Comparison of ENCODE assay signal across 25 cellular contexts in the genomic region with DNA sequence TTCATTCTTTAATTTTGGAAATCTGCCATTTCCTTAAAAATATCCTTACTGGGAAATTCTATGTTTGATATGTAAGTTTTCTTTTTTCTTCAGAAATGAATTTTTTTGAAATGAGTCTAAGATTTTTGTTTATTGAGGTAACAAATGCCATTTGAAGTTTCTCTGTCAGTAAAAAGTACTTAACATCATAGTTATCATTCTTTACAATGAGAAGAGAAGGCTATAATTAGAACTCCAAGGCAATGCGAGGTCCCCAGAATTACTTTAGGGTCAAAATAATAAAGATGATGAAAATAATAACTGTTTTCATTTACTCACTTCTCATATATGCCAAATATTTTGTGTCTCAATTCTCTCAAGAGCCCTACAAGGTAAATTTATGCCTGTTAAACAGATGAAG. TPM values are rescaled to one million over a fixed set of nuclear protein-coding genes. Genes with fewer than 3 reads are reported as not detected.
"Had no signal": no experiment of that assay in that cellular context is flagged by ENCODE, and none has a peak within 500 bp of the region (broad histone marks: within the 10 kb centered on the region; RNA-seq: fewer than 3 reads in every experiment).

No MANE protein-coding gene starts in this region.

- H3K4me3 ChIP-seq: cardiac muscle cell, SK-N-MC had no signal

- H3K36me3 Mint-ChIP-seq: activated naive CD4-positive, alpha-beta T cell treated with anti-CD3 and anti-CD28 coated beads, Interleukin-2, amount 50 U/mL, for 72 hours; WTC11 had no signal

- H3K4me3 Mint-ChIP-seq: activated CD8-positive, alpha-beta T cell treated with anti-CD3 and anti-CD28 coated beads, Interleukin-2, amount 10 ng/mL, durations not matched to agents 7 days and 5 days; activated naive CD8-positive, alpha-beta T cell treated with anti-CD3 and anti-CD28 coated beads, Interleukin-2, amount 50 U/mL, for 24 hours; activated T-cell treated with anti-CD3 and anti-CD28 coated beads, Interleukin-2, amount 50 U/mL, for 24 hours; T-helper 1 cell treated with Interleukin-12 subunit alpha and Interleukin-12 subunit beta and Interleukin-4 antibody, amounts not matched to agents 30 μg/mL and 1 μg/mL, for 36 hours; WTC11 had no signal

- H3K27me3 ChIP-seq: brain microvascular endothelial cell, cardiac muscle cell had no signal

- H3K36me3 ChIP-seq: brain microvascular endothelial cell, cardiac muscle cell had no signal

- H3K27ac ChIP-seq: brain microvascular endothelial cell, cardiac muscle cell, SK-N-MC had no signal

- H3K27ac Mint-ChIP-seq: activated CD8-positive, alpha-beta T cell treated with anti-CD3 and anti-CD28 coated beads, Interleukin-2, amount 10 ng/mL, durations not matched to agents 7 days and 5 days; activated naive CD4-positive, alpha-beta T cell treated with anti-CD3 and anti-CD28 coated beads, Interleukin-2, amount 50 U/mL, for 72 hours; activated naive CD8-positive, alpha-beta T cell treated with anti-CD3 and anti-CD28 coated beads, Interleukin-2, amount 50 U/mL, for 24 hours; activated T-cell treated with anti-CD3 and anti-CD28 coated beads, Interleukin-2, amount 50 U/mL, for 24 hours; T-helper 1 cell treated with Interleukin-12 subunit alpha and Interleukin-12 subunit beta and Interleukin-4 antibody, amounts not matched to agents 30 μg/mL and 1 μg/mL, for 36 hours; WTC11 had no signal

- DNase-seq: activated CD4-positive, alpha-beta T cell treated with anti-CD3 and anti-CD28 coated beads for 48 hours; activated CD4-positive, alpha-beta T cell treated with anti-CD3 and anti-CD28 coated beads, Interleukin-2, amount 50 U/mL, for 4 hours; activated CD4-positive, CD25-positive, alpha-beta regulatory T cell treated with anti-CD3 and anti-CD28 coated beads, Interleukin-2, amount 50 U/mL, for 72 hours; activated CD8-positive, alpha-beta T cell treated with anti-CD3 and anti-CD28 coated beads, Interleukin-2, amount 10 ng/mL, durations not matched to agents 7 days and 5 days; activated effector memory CD4-positive, alpha-beta T cell treated with anti-CD3 and anti-CD28 coated beads, Interleukin-2, amount 50 U/mL, for 16 hours; activated naive CD4-positive, alpha-beta T cell treated with Interleukin-2 at 50 U/mL for 16 hours; activated naive CD8-positive, alpha-beta T cell treated with anti-CD3 and anti-CD28 coated beads, Interleukin-2, amount 50 U/mL, for 24 hours; activated T-cell treated with anti-CD3 and anti-CD28 coated beads, Interleukin-2, amount 50 U/mL, for 24 hours; amygdala; brain microvascular endothelial cell; Karpas-422; MM.1S; NCI-H146; NCI-H187 treated with DMSO at 0.1 percent for 48 hours; NCI-H2081 treated with DMSO at 0.1 percent for 48 hours; NCI-H446; NCI-H526; NCI-H82 had no signal

- H3K9me3 Mint-ChIP-seq: activated naive CD4-positive, alpha-beta T cell treated with anti-CD3 and anti-CD28 coated beads, Interleukin-2, amount 50 U/mL, for 72 hours; activated naive CD8-positive, alpha-beta T cell treated with anti-CD3 and anti-CD28 coated beads, Interleukin-2, amount 50 U/mL, for 24 hours; activated T-cell treated with anti-CD3 and anti-CD28 coated beads, Interleukin-2, amount 50 U/mL, for 24 hours; T-helper 1 cell treated with Interleukin-12 subunit alpha and Interleukin-12 subunit beta and Interleukin-4 antibody, amounts not matched to agents 30 μg/mL and 1 μg/mL, for 36 hours; WTC11 had no signal

- ATAC-seq: activated CD8-positive, alpha-beta T cell treated with anti-CD3 and anti-CD28 coated beads, Interleukin-2, amount 10 ng/mL, durations not matched to agents 7 days and 5 days; activated naive CD4-positive, alpha-beta T cell treated with anti-CD3 and anti-CD28 coated beads, Interleukin-2, amount 50 U/mL, for 72 hours; activated naive CD8-positive, alpha-beta T cell treated with anti-CD3 and anti-CD28 coated beads, Interleukin-2, amount 50 U/mL, for 24 hours; Right ventricle myocardium inferior; WTC11 had no signal

RNA-seq across cellular contexts. Expression of a gene that starts 37.0 kb away (rescaled TPM):
- total RNA-seq: OCI-LY7 had no signal
